In genomic region chr11:11558826-11559225, GRCh38 we compare ENCODE assay signal across 21 cellular contexts.
A peak's percentile ranks its signal among the peaks of the same experiment; 100 is the strongest.
DNase-seq lines count a peak whose midpoint lies in the region; ATAC-seq, FAIRE-seq and TF ChIP-seq lines count a peak whose summit lies in the region.
"Had no signal": no experiment of that assay in that cellular context is flagged by ENCODE, and none has a peak within 500 bp of the region (broad histone marks: within the 10 kb centered on the region; RNA-seq: fewer than 3 reads in every experiment).

No MANE protein-coding gene starts in this region.

- no peak for TF ChIP-seq CTCF in left ventricle myocardium inferior (IDR thresholded peaks at IDR 0.05; ENCODE audit: borderline replicate concordance)
- no peak for TF ChIP-seq CTCF in epithelial cell of proximal tubule (conservative IDR thresholded peaks at IDR 0.05; ENCODE audit: low read depth, low read length)
- TF ChIP-seq CTCF in lung (IDR thresholded peaks at IDR 0.05; ENCODE audit: control extremely low read depth, extremely low read depth): no peak
- no peak for TF ChIP-seq CTCF in brain microvascular endothelial cell (IDR thresholded peaks at IDR 0.05; ENCODE audit: low read depth, low read length, missing control alignments)
- no peak for TF ChIP-seq CTCF in WERI-Rb-1 (IDR thresholded peaks at IDR 0.05; ENCODE audit: low read depth, low read length)

- FAIRE-seq in HTR-8/SVneo (lab: Jason Lieb, UNC): no peak
- FAIRE-seq: A204.1, GM12892 had no signal

- H3K36me3 ChIP-seq in left ventricle myocardium inferior: no peaks in the 10 kb centered on the region
- peaks cover 0 to 1% of the 10 kb centered on the region in 2 donors for H3K36me3 ChIP-seq in lung (ENCODE audit: control insufficient read depth in 2 of 2, insufficient read depth in 2 of 2, low read length in 2 of 2)
- no peaks in the 10 kb centered on the region for H3K36me3 ChIP-seq in brain microvascular endothelial cell (replicated peaks)
- no peaks in the 10 kb centered on the region for H3K36me3 ChIP-seq in WERI-Rb-1
- H3K36me3 ChIP-seq: HAP-1, Peyer's patch had no signal

- H3K27me3 ChIP-seq in left ventricle myocardium inferior (ENCODE audit: low read depth) (no peaks in the 10 kb centered on the region), lung (ENCODE audit: control insufficient read depth, insufficient read depth) (no peaks in the 10 kb centered on the region), brain microvascular endothelial cell (replicated peaks) (peaks cover 2% of the 10 kb centered on the region), WERI-Rb-1 (ENCODE audit: insufficient read depth, low read depth, severe bottlenecking) (no peaks in the 10 kb centered on the region)
- H3K27me3 ChIP-seq: Peyer's patch had no signal

- no peak overlapping the region for H3K4me3 ChIP-seq in left ventricle myocardium inferior
- no peak overlapping the region for H3K4me3 ChIP-seq in epithelial cell of proximal tubule (ENCODE audit: low read depth, low read length)
- no peak overlapping the region for H3K4me3 ChIP-seq in lung
- H3K4me3 ChIP-seq in brain microvascular endothelial cell (ENCODE audit: low read depth, low read length): no peak overlapping the region
- no peak overlapping the region for H3K4me3 ChIP-seq in WERI-Rb-1 (ENCODE audit: low read depth, low read length)
- H3K4me3 ChIP-seq: HAP-1, Peyer's patch had no signal

- H3K4me1 ChIP-seq in left ventricle myocardium inferior (peaks cover 72% of the 10 kb centered on the region), lung (ENCODE audit: control insufficient read depth in 2 of 2, insufficient read depth in 2 of 2, low read length in 2 of 2) (peaks cover 12 to 43% of the 10 kb centered on the region in 2 donors)
- H3K4me1 ChIP-seq: HAP-1, Peyer's patch had no signal

- WGBS in lung, 2 donors: 35 to 39% methylated on average over 2 of the region's 2 CpGs

- no peak for ATAC-seq in left cardiac atrium
- ATAC-seq in lung (ENCODE audit: insufficient read depth, low FRiP score): peak; percentile 75

- intact Hi-C loops in left ventricle myocardium inferior (cut with micrococcal nuclease): no loop called here
- intact Hi-C loops in left cardiac atrium (cut with DNase I): no loop called here

- in situ Hi-C loops in brain microvascular endothelial cell (cut with HindIII; ENCODE audit: low pct_ligation_motif_present, low sequenced_read_pairs): no loop called here

- no peak for DNase-seq in left ventricle myocardium inferior
- DNase-seq in left cardiac atrium: no peak
- peak; percentile 45 for DNase-seq in epithelial cell of proximal tubule (ENCODE audit: low read depth)
- peak; percentile 81 for DNase-seq in lung (ENCODE audit: low spot score)
- DNase-seq in brain microvascular endothelial cell: no peak
- DNase-seq in WERI-Rb-1: no peak
- DNase-seq in HTR-8/SVneo (ENCODE audit: insufficient read length, low spot score): no peak
- DNase-seq in DMS53 treated with DMSO at 0.1 percent for 48 hours (lab: John Stamatoyannopoulos, UW; ENCODE audit: unreplicated experiment): no peak
- DNase-seq: CD4-positive, CD25-positive, alpha-beta regulatory T cell; DND-41; GDM1; Karpas-422; NCI-H1417 treated with DMSO at 0.1 percent for 48 hours; NCI-H2081; NCI-H226; NCI-H774; Peyer's patch; SHP77 treated with DMSO at 0.1 percent for 48 hours had no signal

- H3K9me3 ChIP-seq in left ventricle myocardium inferior (replicated peaks) (no peaks in the 10 kb centered on the region), lung (ENCODE audit: control insufficient read depth in 2 of 2, insufficient read depth in 1 of 2, low read length in 1 of 2) (no peaks in the 10 kb centered on the region), WERI-Rb-1 (ENCODE audit: severe bottlenecking) (no peaks in the 10 kb centered on the region)
- H3K9me3 ChIP-seq: HAP-1, Peyer's patch had no signal

- peak overlapping the region; percentile 62 for H3K27ac ChIP-seq in left ventricle myocardium inferior (replicated peaks)
- H3K27ac ChIP-seq in lung (ENCODE audit: low read depth in 1 of 2, low read length in 1 of 2): peak overlapping the region in 1 of 2 donors; percentile 50
- no peak overlapping the region for H3K27ac ChIP-seq in brain microvascular endothelial cell
- no peak overlapping the region for H3K27ac ChIP-seq in WERI-Rb-1
- H3K27ac ChIP-seq: Peyer's patch had no signal

Comparison
In these comparisons a context has a peak if more than half of its experiments do, and no peak if none do; other contexts are left out.
1. DNase-seq: peak in epithelial cell of proximal tubule (single experiment) and lung (single experiment); none in left ventricle myocardium inferior (single experiment), left cardiac atrium (single experiment), brain microvascular endothelial cell (single experiment), WERI-Rb-1 (single experiment), HTR-8/SVneo (single experiment) and DMS53 treated with DMSO at 0.1 percent for 48 hours (single experiment).